Comparison of ENCODE assay signal across 9 cellular contexts in genomic region chr2:101758001-101758400, GRCh38.
A peak's percentile ranks its signal among the peaks of the same experiment; 100 is the strongest.
DNase-seq lines count a peak whose midpoint lies in the region; ATAC-seq and TF ChIP-seq lines count a peak whose summit lies in the region.
"Had no signal": no experiment of that assay in that cellular context is flagged by ENCODE, and none has a peak within 500 bp of the region (broad histone marks: within the 10 kb centered on the region; RNA-seq: fewer than 3 reads in every experiment).

No MANE protein-coding gene starts in this region.

- no peak for TF ChIP-seq CTCF in natural killer cell (IDR thresholded peaks at IDR 0.05)
- no peak for TF ChIP-seq CTCF in GM13976 (IDR thresholded peaks at IDR 0.05; ENCODE audit: borderline replicate concordance, control extremely low read depth, extremely low read depth, insufficient read depth, missing control alignments)

- in situ Hi-C loops in GM13976 (cut with MboI; ENCODE audit: low sequenced_read_pairs, unreplicated experiment), result no loop called here

- DNase-seq in T-helper 2 cell treated with Interferon-gamma antibody and Interleukin-4, amounts not matched to agents 5 μg/mL and 100 μg/mL, for 36 hours (ENCODE audit: low spot score), result no peak
- DNase-seq in natural killer cell (no peak), NCI-H510A (lab: John Stamatoyannopoulos, UW) (no peak), AG08396 (ENCODE audit: low spot score) (no peak), GM13976 (ENCODE audit: low spot score) (no peak)
- DNase-seq: SHP77 had no signal

- peaks cover 45% of the 10 kb centered on the region for H3K4me1 Mint-ChIP-seq in T-helper 2 cell treated with Interferon-gamma antibody and Interleukin-4, amounts not matched to agents 5 μg/mL and 100 μg/mL, for 36 hours (ENCODE audit: low read depth)
- H3K4me1 Mint-ChIP-seq in natural killer cell, result peaks cover 47 to 56% of the 10 kb centered on the region in 2 donors

- no peaks in the 10 kb centered on the region for H3K27me3 Mint-ChIP-seq in T-helper 2 cell treated with Interferon-gamma antibody and Interleukin-4, amounts not matched to agents 5 μg/mL and 100 μg/mL, for 36 hours (ENCODE audit: low read depth)
- H3K27me3 Mint-ChIP-seq in natural killer cell (ENCODE audit: low read depth in 2 of 2), result no peaks in the 10 kb centered on the region

- H3K27ac Mint-ChIP-seq in T-helper 2 cell treated with Interferon-gamma antibody and Interleukin-4, amounts not matched to agents 5 μg/mL and 100 μg/mL, for 36 hours, result peak overlapping the region; percentile 8
- H3K27ac Mint-ChIP-seq in natural killer cell, result peak overlapping the region in 1 of 2 donors; percentile 72

- peak overlapping the region; percentile 30 for H3K4me3 Mint-ChIP-seq in T-helper 2 cell treated with Interferon-gamma antibody and Interleukin-4, amounts not matched to agents 5 μg/mL and 100 μg/mL, for 36 hours
- no peak overlapping the region for H3K4me3 Mint-ChIP-seq in natural killer cell

- ATAC-seq in GM18858 (IDR thresholded peaks at IDR 0.05; ENCODE audit: unreplicated experiment), result peak; percentile 39
- peak; percentile 48 for ATAC-seq in HG02852 (IDR thresholded peaks at IDR 0.05; ENCODE audit: unreplicated experiment)
- ATAC-seq in natural killer cell, result peak in 2 of 3 donors; percentile 36 to 64
- ATAC-seq in GM18520 (IDR thresholded peaks at IDR 0.05; ENCODE audit: unreplicated experiment), result no peak

- peaks cover 6% of the 10 kb centered on the region for H3K36me3 Mint-ChIP-seq in T-helper 2 cell treated with Interferon-gamma antibody and Interleukin-4, amounts not matched to agents 5 μg/mL and 100 μg/mL, for 36 hours (ENCODE audit: low read depth)
- H3K36me3 Mint-ChIP-seq in natural killer cell, result no peaks in the 10 kb centered on the region

- H3K9me3 Mint-ChIP-seq in T-helper 2 cell treated with Interferon-gamma antibody and Interleukin-4, amounts not matched to agents 5 μg/mL and 100 μg/mL, for 36 hours, result no peaks in the 10 kb centered on the region
- H3K9me3 Mint-ChIP-seq in natural killer cell, result no peaks in the 10 kb centered on the region

- intact Hi-C loops in natural killer cell (cut with micrococcal nuclease), result no loop called here
